In genomic region chr20:44468044-44468782, GRCh38 we compare ENCODE assay signal across 18 cellular contexts.
"Had no signal": no experiment of that assay in that cellular context is flagged by ENCODE, and none has a peak within 500 bp of the region (broad histone marks: within the 10 kb centered on the region; RNA-seq: fewer than 3 reads in every experiment).

No MANE protein-coding gene starts in this region.

- H3K27me3 ChIP-seq: cardiac muscle cell, esophagus muscularis mucosa, upper lobe of right lung had no signal

- DNase-seq: activated CD4-positive, alpha-beta T cell treated with anti-CD3 and anti-CD28 coated beads, Interleukin-2, amount 50 U/mL, for 4 hours; activated gamma-delta T cell; amniotic stem cell; effector CD8-positive, alpha-beta T cell; midbrain; occipital lobe; small intestine; stimulated activated CD4-positive, alpha-beta T cell treated with anti-CD3 and anti-CD28 coated beads, Interleukin-15, amount 100 ng/mL, for 24 hours; stimulated activated CD4-positive, alpha-beta T cell treated with anti-CD3 and anti-CD28 coated beads, Interleukin-2, amount 100 ng/mL, for 48 hours; stimulated activated naive CD8-positive, alpha-beta T cell treated with anti-CD3 and anti-CD28 coated beads, Interleukin-15, amount 100 ng/mL, for 72 hours; upper lobe of right lung had no signal

- H3K36me3 ChIP-seq: cardiac muscle cell, esophagus muscularis mucosa, upper lobe of right lung had no signal

- H3K36me3 Mint-ChIP-seq: activated naive CD8-positive, alpha-beta T cell had no signal

- H3K4me3 Mint-ChIP-seq: activated naive CD8-positive, alpha-beta T cell; dendritic cell treated with granulocyte-macrophage colony-stimulating factor and Interleukin-4, amounts not matched to agents 40 ng/mL and 50 ng/mL, for 4 days; nephron; stimulated activated naive CD8-positive, alpha-beta T cell treated with anti-CD3 and anti-CD28 coated beads, Interleukin-15, amount 100 ng/mL, for 72 hours; T-helper 2 cell treated with Interferon-gamma antibody and Interleukin-4, amounts not matched to agents 5 μg/mL and 100 μg/mL, for 36 hours had no signal

- ATAC-seq: stimulated activated naive CD8-positive, alpha-beta T cell treated with anti-CD3 and anti-CD28 coated beads, Interleukin-15, amount 100 ng/mL, for 72 hours had no signal

- H3K27ac ChIP-seq: cardiac muscle cell, upper lobe of right lung had no signal

- H3K4me3 ChIP-seq: cardiac muscle cell, esophagus muscularis mucosa, lung, upper lobe of right lung had no signal

- H3K27ac Mint-ChIP-seq: dendritic cell treated with granulocyte-macrophage colony-stimulating factor and Interleukin-4, amounts not matched to agents 40 ng/mL and 50 ng/mL, for 4 days; nephron; stimulated activated naive CD8-positive, alpha-beta T cell treated with anti-CD3 and anti-CD28 coated beads, Interleukin-15, amount 100 ng/mL, for 72 hours; T-helper 2 cell treated with Interferon-gamma antibody and Interleukin-4, amounts not matched to agents 5 μg/mL and 100 μg/mL, for 36 hours had no signal

- H3K27me3 Mint-ChIP-seq: activated naive CD8-positive, alpha-beta T cell; stimulated activated naive CD8-positive, alpha-beta T cell treated with anti-CD3 and anti-CD28 coated beads, Interleukin-15, amount 100 ng/mL, for 72 hours had no signal

- H3K9me3 ChIP-seq: esophagus muscularis mucosa, upper lobe of right lung had no signal

- H3K4me1 ChIP-seq: esophagus muscularis mucosa, upper lobe of right lung had no signal

- H3K4me1 Mint-ChIP-seq: nephron; stimulated activated naive CD8-positive, alpha-beta T cell treated with anti-CD3 and anti-CD28 coated beads, Interleukin-15, amount 100 ng/mL, for 72 hours had no signal

- H3K9me3 Mint-ChIP-seq: dendritic cell treated with granulocyte-macrophage colony-stimulating factor and Interleukin-4, amounts not matched to agents 40 ng/mL and 50 ng/mL, for 4 days; nephron; stimulated activated naive CD8-positive, alpha-beta T cell treated with anti-CD3 and anti-CD28 coated beads, Interleukin-15, amount 100 ng/mL, for 72 hours; T-helper 2 cell treated with Interferon-gamma antibody and Interleukin-4, amounts not matched to agents 5 μg/mL and 100 μg/mL, for 36 hours had no signal
